ENCODE assay signal across 9 cellular contexts in the genomic region with DNA sequence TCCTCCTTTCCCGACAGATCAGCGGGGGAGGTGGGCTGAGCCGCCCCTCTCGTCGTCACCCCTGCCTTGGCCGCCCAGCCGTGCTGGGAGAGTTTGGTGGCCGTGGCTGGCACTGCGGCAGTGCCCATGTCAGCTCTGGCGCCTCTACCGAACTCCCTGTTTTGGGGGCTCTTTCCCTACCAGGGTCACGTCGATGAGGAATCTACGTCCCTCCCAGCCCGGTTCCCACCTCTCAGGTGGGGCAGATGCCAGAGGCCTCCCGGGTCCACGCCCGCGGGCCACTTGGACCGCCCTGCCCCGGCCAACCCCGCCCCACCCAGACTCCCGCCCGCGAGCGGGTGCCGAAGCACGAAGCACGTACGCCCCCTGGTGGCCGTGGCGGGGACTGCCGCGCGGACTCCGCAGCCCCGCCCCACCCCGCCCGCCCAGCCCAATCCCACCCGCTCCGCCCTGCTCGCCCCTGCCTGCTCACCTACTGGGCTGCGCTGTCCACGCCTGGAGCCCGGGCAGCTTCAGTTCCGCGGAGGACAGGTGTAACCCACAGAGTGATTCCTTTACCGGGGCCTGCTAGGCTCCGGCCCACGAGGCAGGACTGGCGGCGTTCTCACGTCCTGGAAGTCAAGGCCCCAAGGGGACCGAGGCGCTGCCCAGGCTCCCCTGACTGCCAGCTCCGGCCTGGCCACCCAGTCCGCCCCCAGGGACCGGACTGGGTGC.
DNase-seq lines count a peak whose midpoint lies in the region; ATAC-seq, FAIRE-seq and TF ChIP-seq lines count a peak whose summit lies in the region.
"Had no signal": no experiment of that assay in that cellular context is flagged by ENCODE, and none has a peak within 500 bp of the region (broad histone marks: within the 10 kb centered on the region; RNA-seq: fewer than 3 reads in every experiment).

No MANE protein-coding gene starts in this region.

- CTCF ChIA-PET in H1 (lab: Charles Lee; ENCODE audit: partially characterized antibody) = interaction anchor here (0.6 to 8.8 kb wide), 52 partner anchors 10 to 751 kb away, joined by 3 to 141 read pairs (median 4); partner anchors contain the start of gene STRIP2

- H3K4me3 ChIP-seq in BLaER1 (peak overlapping the region; percentile 74), H1 (ENCODE audit: extremely low read depth in 1 of 4, insufficient read depth in 2 of 4, low read depth in 3 of 4, low read length in 4 of 4) (peak overlapping the region; percentile 57 to 91 (median 87)), mesendoderm (ENCODE audit: low read length) (peak overlapping the region; percentile 85)

- H3K79me2 ChIP-seq in H1 (ENCODE audit: control insufficient read depth in 1 of 2, insufficient read depth in 2 of 2, low read length in 2 of 2) (no peaks in the 10 kb centered on the region), mesendoderm (ENCODE audit: control insufficient read depth, insufficient read depth, low read length) (no peaks in the 10 kb centered on the region)

- H4K5ac ChIP-seq in H1 (ENCODE audit: insufficient read length, low read depth, low read length) (peak overlapping the region; percentile 24), mesendoderm (ENCODE audit: low read length) (no peak overlapping the region)

- no peak for TF ChIP-seq EP300 in H1 (IDR thresholded peaks at IDR 0.05; ENCODE audit: borderline replicate concordance in 1 of 2, low read depth in 2 of 2, low read length in 2 of 2)

- no peaks in the 10 kb centered on the region for H3K36me3 ChIP-seq in BLaER1
- no peaks in the 10 kb centered on the region for H3K36me3 ChIP-seq in H1 (ENCODE audit: control insufficient read depth in 2 of 4, insufficient read depth in 4 of 4, low read length in 3 of 4)
- no peaks in the 10 kb centered on the region for H3K36me3 ChIP-seq in mesendoderm (ENCODE audit: control insufficient read depth, insufficient read depth, low read length)

- TF ChIP-seq POLR2A in GM19193 (IDR thresholded peaks at IDR 0.05; ENCODE audit: extremely low read depth, insufficient read depth, insufficient read length) (peak; percentile 6), H1 (IDR thresholded peaks at IDR 0.05; ENCODE audit: control extremely low read depth in 1 of 2, low read depth in 2 of 2, low read length in 2 of 2) (no peak)

- WGBS in H1 (ENCODE audit: extremely low coverage in 1 of 2, insufficient coverage in 1 of 2, insufficient read length in 1 of 2, insufficient replicate concordance in 2 of 2, low coverage in 1 of 2, low lambda C conversion rate in 2 of 2, missing lambda C conversion rate in 1 of 2), 2 experiments = 15% methylated on average over 21 of the region's 58 CpGs; no CpG with 5 or more reads in 1 of the 2 experiments
- no CpG with 5 or more reads among the region's 58 CpGs for WGBS in mesendoderm (ENCODE audit: extremely low coverage, insufficient coverage, low lambda C conversion rate)

- H3K4ac ChIP-seq in H1 (replicated peaks; ENCODE audit: insufficient read length, low read depth, low read length) = no peak overlapping the region
- no peak overlapping the region for H3K4ac ChIP-seq in mesendoderm (ENCODE audit: low read depth, low read length)

- H2BK15ac ChIP-seq in H1 (ENCODE audit: low read length) (no peak overlapping the region), mesendoderm (replicated peaks; ENCODE audit: low read depth) (no peak overlapping the region)

- H4K20me1 ChIP-seq in BLaER1 (peaks cover 18% of the 10 kb centered on the region), H1 (replicated peaks in 1 of 2; ENCODE audit: control insufficient read depth in 1 of 2, insufficient read depth in 2 of 2, low read length in 2 of 2) (no peaks in the 10 kb centered on the region)

- ATAC-seq in HG03378 (IDR thresholded peaks at IDR 0.05; ENCODE audit: unreplicated experiment) = peak; percentile 47

- FAIRE-seq in H1 (lab: Jason Lieb, UNC) = no peak
- FAIRE-seq: TTC549 had no signal

- H3K56ac ChIP-seq in H1 (replicated peaks; ENCODE audit: insufficient read length, low read depth, low read length) (no peak overlapping the region), mesendoderm (ENCODE audit: low read length) (peak overlapping the region; percentile 98)

- H2BK5ac ChIP-seq in H1 (ENCODE audit: low read depth, low read length) = peak overlapping the region; percentile 83; the same call in 1 of the 2 replicates
- peak overlapping the region; percentile 88 for H2BK5ac ChIP-seq in mesendoderm (ENCODE audit: low read length)

- H3K23ac ChIP-seq in H1 (ENCODE audit: insufficient read length) (no peak overlapping the region), mesendoderm (ENCODE audit: low read length) (peak overlapping the region; percentile 80)

- peaks cover 3% of the 10 kb centered on the region for H3K23me2 ChIP-seq in H1 (ENCODE audit: low read depth, low read length)

- H3K9ac ChIP-seq in BLaER1 = peak overlapping the region; percentile 73
- peak overlapping the region in 3 of 4 experiments; percentile 4 to 67 (median 9); a peak in 4 of 7 replicates for H3K9ac ChIP-seq in H1 (replicated peaks in 1 of 4; ENCODE audit: extremely low read depth in 1 of 4, low read depth in 3 of 4, low read length in 3 of 4)
- H3K9ac ChIP-seq in mesendoderm (ENCODE audit: low read length) = peak overlapping the region; percentile 80

- no peak overlapping the region for H3K27ac ChIP-seq in BLaER1
- no peak overlapping the region for H3K27ac ChIP-seq in H1 (ENCODE audit: low read depth, low read length)
- H3K27ac ChIP-seq in mesendoderm (ENCODE audit: low read depth, low read length) = peak overlapping the region; percentile 72

- DNase-seq in NCI-H82 (lab: John Stamatoyannopoulos, UW) = peak; percentile 91
- peak; percentile 68 to 76 for DNase-seq in activated CD8-positive, alpha-beta memory T cell treated with anti-CD3 and anti-CD28 coated beads for 4 hours (ENCODE audit: low read depth in 2 of 2)
- DNase-seq in H1 (ENCODE audit: low read depth in 1 of 2, low spot score in 2 of 2) = peak in 1 of 2 experiments; percentile 99
- DNase-seq in mesendoderm = no peak
- DNase-seq in stimulated activated CD8-positive, alpha-beta memory T cell treated with anti-CD3 and anti-CD28 coated beads, Interleukin-12 subunit alpha, Interleukin-12 subunit beta, amount 100 ng/mL, for 4 hours (ENCODE audit: low read depth) = peak; percentile 77

- H3K27me3 ChIP-seq in BLaER1 (peaks cover 6% of the 10 kb centered on the region; the same call in 1 of the 2 replicates), H1 (replicated peaks in 1 of 4; ENCODE audit: control insufficient read depth in 3 of 4, extremely low read depth in 1 of 4, insufficient read depth in 3 of 4, low read length in 3 of 4) (no peaks in the 10 kb centered on the region), mesendoderm (ENCODE audit: insufficient read depth, low read length, poor library complexity) (no peaks in the 10 kb centered on the region)

- no peak overlapping the region for H3K14ac ChIP-seq in H1 (ENCODE audit: insufficient read length)

- H2AFZ ChIP-seq in H1 (ENCODE audit: low read length) = peak overlapping the region; percentile 89; the same call in 1 of the 2 replicates

- H2BK20ac ChIP-seq in H1 (ENCODE audit: low read length) = no peak overlapping the region

- no peak overlapping the region for H2AK5ac ChIP-seq in H1 (ENCODE audit: low read depth, low read length)
- no peak overlapping the region for H2AK5ac ChIP-seq in mesendoderm (ENCODE audit: low read length)

- no peaks in the 10 kb centered on the region for H3K9me3 ChIP-seq in BLaER1
- H3K9me3 ChIP-seq in H1 (ENCODE audit: insufficient read depth in 2 of 2, low read depth in 1 of 2, low read length in 1 of 2) = no peaks in the 10 kb centered on the region

- H3K18ac ChIP-seq in H1 (ENCODE audit: extremely low read depth, low read length) = peak overlapping the region; percentile 83
- H3K18ac ChIP-seq in mesendoderm (ENCODE audit: low read length) = no peak overlapping the region

- peak; percentile 70 to 75 for TF ChIP-seq RAD21 in H1 (IDR thresholded peaks at IDR 0.05 in 1 of 2, conservative IDR thresholded peaks at IDR 0.05 in 1 of 2; ENCODE audit: low read depth in 2 of 2, low read length in 2 of 2)

- H4K8ac ChIP-seq in H1 (ENCODE audit: extremely low read depth, insufficient read depth, low read length) (peak overlapping the region; percentile 72; the same call in 1 of the 2 replicates), mesendoderm (ENCODE audit: low read depth, low read length) (no peak overlapping the region)

- POLR2A ChIA-PET in H1 (lab: Charles Lee; ENCODE audit: partially characterized antibody) = interaction anchor here (0.8 to 5.6 kb wide), 11 partner anchors 12 to 128 kb away, joined by 3 to 36 read pairs (median 4); no protein-coding TSS in a partner anchor

- peak overlapping the region; percentile 95; the same call in 1 of the 2 replicates for H2BK12ac ChIP-seq in H1 (ENCODE audit: low read depth, low read length)

- H3K4me1 ChIP-seq in BLaER1 (peaks cover 12% of the 10 kb centered on the region), H1 (replicated peaks in 1 of 4; ENCODE audit: control insufficient read depth in 3 of 4, insufficient read depth in 4 of 4, low read length in 3 of 4) (peaks cover 0 to 22% (median 8%) of the 10 kb centered on the region in 4 experiments; a peak in 6 of 7 replicates), mesendoderm (ENCODE audit: control insufficient read depth, low read depth, low read length) (peaks cover 3% of the 10 kb centered on the region)

- peak overlapping the region; percentile 52 for H4K91ac ChIP-seq in H1 (replicated peaks; ENCODE audit: insufficient read length, low read length)

- peak; percentile 48 to 82 (median 63) for TF ChIP-seq CTCF in H1 (IDR thresholded peaks at IDR 0.05; ENCODE audit: control extremely low read depth in 1 of 3, insufficient read depth in 1 of 3, low read depth in 1 of 3, low read length in 3 of 3)

- H3K4me2 ChIP-seq in BLaER1 = peak overlapping the region; percentile 98
- H3K4me2 ChIP-seq in H1 (ENCODE audit: insufficient read depth in 1 of 2, low read depth in 2 of 2, low read length in 2 of 2) = peak overlapping the region; percentile 51 to 98
- peak overlapping the region; percentile 92 for H3K4me2 ChIP-seq in mesendoderm (ENCODE audit: low read length)

- H3K79me1 ChIP-seq in H1 (ENCODE audit: low read depth, low read length) (no peaks in the 10 kb centered on the region), mesendoderm (ENCODE audit: low read length) (no peaks in the 10 kb centered on the region)

- H2BK120ac ChIP-seq in H1 (replicated peaks; ENCODE audit: low read depth, low read length) (no peak overlapping the region), mesendoderm (ENCODE audit: low read depth, low read length) (no peak overlapping the region)

TF ChIP-seq in H1, 55 proteins besides CTCF, POLR2A, EP300 and RAD21 (continues in another document):
- TF ChIP-seq POLR2AphosphoS5 (IDR thresholded peaks at IDR 0.05; ENCODE audit: low read depth, low read length) = 0 out of 2 replicates have a peak, but pooled peaks have one; percentile 16
- TF ChIP-seq, protein P1, sequence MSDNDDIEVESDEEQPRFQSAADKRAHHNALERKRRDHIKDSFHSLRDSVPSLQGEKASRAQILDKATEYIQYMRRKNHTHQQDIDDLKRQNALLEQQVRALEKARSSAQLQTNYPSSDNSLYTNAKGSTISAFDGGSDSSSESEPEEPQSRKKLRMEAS (IDR thresholded peaks at IDR 0.05) = peak; percentile 3; the same call in 1 of the 2 replicates
- TF ChIP-seq SIX5 (IDR thresholded peaks at IDR 0.05; ENCODE audit: low read depth, low read length) = no peak
- TF ChIP-seq MAFK (IDR thresholded peaks at IDR 0.05; ENCODE audit: low read depth, low read length) = no peak

Comparison
In these comparisons a context has a peak if more than half of its experiments do, and no peak if none do; other contexts are left out.
1. H3K9ac ChIP-seq: peak in every context shown above with its lines; median percentile 80 in mesendoderm; 73 in BLaER1; 9 in H1.